In the genomic region with DNA sequence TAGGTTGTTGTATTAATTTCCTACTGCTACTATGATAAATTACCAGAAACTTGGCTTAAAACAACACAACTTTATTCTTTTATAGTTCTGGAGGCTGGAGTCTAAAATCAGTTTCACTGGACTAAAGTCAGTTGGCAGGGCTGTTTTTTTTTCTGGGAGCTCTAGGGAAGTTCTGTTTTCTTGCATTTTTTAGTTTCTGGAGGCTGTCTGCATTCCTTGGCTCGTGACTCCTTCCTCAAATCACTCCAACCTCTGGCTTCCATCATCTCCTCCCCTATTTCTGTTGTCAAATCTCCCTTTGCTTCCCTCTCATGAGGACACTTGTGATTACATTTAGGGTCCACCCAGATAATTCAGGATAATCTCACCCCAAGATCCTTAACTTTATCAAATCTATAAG, we compare ENCODE assay signal across 2 cellular contexts.
A peak's percentile ranks its signal among the peaks of the same experiment; 100 is the strongest.
TF ChIP-seq lines count a peak whose summit lies in the region.

No MANE protein-coding gene starts in this region.

TF ChIP-seq in liver, 16 proteins besides CTCF, POLR2A, EP300 and RAD21:
- no peak for TF ChIP-seq SP1 (IDR thresholded peaks at IDR 0.05)
- peak; percentile 26 for TF ChIP-seq NR2F2 (IDR thresholded peaks at IDR 0.05)
- no peak for TF ChIP-seq GABPA (IDR thresholded peaks at IDR 0.05 in 1 of 2, conservative IDR thresholded peaks at IDR 0.05 in 1 of 2)
- TF ChIP-seq, protein P1, sequence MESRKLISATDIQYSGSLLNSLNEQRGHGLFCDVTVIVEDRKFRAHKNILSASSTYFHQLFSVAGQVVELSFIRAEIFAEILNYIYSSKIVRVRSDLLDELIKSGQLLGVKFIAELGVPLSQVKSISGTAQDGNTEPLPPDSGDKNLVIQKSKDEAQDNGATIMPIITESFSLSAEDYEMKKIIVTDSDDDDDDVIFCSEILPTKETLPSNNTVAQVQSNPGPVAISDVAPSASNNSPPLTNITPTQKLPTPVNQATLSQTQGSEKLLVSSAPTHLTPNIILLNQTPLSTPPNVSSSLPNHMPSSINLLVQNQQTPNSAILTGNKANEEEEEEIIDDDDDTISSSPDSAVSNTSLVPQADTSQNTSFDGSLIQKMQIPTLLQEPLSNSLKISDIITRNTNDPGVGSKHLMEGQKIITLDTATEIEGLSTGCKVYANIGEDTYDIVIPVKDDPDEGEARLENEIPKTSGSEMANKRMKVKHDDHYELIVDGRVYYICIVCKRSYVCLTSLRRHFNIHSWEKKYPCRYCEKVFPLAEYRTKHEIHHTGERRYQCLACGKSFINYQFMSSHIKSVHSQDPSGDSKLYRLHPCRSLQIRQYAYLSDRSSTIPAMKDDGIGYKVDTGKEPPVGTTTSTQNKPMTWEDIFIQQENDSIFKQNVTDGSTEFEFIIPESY (IDR thresholded peaks at IDR 0.05): no peak
- TF ChIP-seq HNF4A (conservative IDR thresholded peaks at IDR 0.05): no peak

TF ChIP-seq in HepG2, 621 proteins besides CTCF, POLR2A, EP300 and RAD21:
- TF ChIP-seq ZNF230 (CRISPR knock-in tag; IDR thresholded peaks at IDR 0.05) (no peak), ZNF558 (CRISPR knock-in tag; IDR thresholded peaks at IDR 0.05; ENCODE audit: borderline replicate concordance) (no peak), HCFC1 (IDR thresholded peaks at IDR 0.05; ENCODE audit: low read depth, low read length) (no peak), ZNF17 (CRISPR knock-in tag; IDR thresholded peaks at IDR 0.05) (no peak), MAF1 (CRISPR knock-in tag; IDR thresholded peaks at IDR 0.05; ENCODE audit: borderline replicate concordance) (no peak), FOXP1 (IDR thresholded peaks at IDR 0.05) (no peak), FOXP1 (CRISPR knock-in tag; IDR thresholded peaks at IDR 0.05) (no peak), SP5 (CRISPR knock-in tag; IDR thresholded peaks at IDR 0.05; ENCODE audit: borderline replicate concordance, low read depth) (no peak), CENPX (CRISPR knock-in tag; IDR thresholded peaks at IDR 0.05) (no peak), U2AF2 (IDR thresholded peaks at IDR 0.05; ENCODE audit: low read depth, low read length) (no peak), HNF4G (IDR thresholded peaks at IDR 0.05; ENCODE audit: borderline replicate concordance, low read depth, low read length) (no peak), HNF4G (CRISPR knock-in tag; IDR thresholded peaks at IDR 0.05; ENCODE audit: borderline replicate concordance, low read depth) (no peak), CBX2 (IDR thresholded peaks at IDR 0.05; ENCODE audit: low read depth, low read length) (no peak), CBX2 (CRISPR knock-in tag; IDR thresholded peaks at IDR 0.05; ENCODE audit: low read depth) (no peak), ZNF3 (CRISPR knock-in tag; IDR thresholded peaks at IDR 0.05) (no peak), ZNF451 (CRISPR knock-in tag; IDR thresholded peaks at IDR 0.05) (no peak), PRMT3 (CRISPR knock-in tag; IDR thresholded peaks at IDR 0.05; ENCODE audit: borderline replicate concordance, low read depth) (no peak)
- TF ChIP-seq, protein P2, sequence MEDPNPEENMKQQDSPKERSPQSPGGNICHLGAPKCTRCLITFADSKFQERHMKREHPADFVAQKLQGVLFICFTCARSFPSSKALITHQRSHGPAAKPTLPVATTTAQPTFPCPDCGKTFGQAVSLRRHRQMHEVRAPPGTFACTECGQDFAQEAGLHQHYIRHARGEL (CRISPR knock-in tag; IDR thresholded peaks at IDR 0.05): no peak
- TF ChIP-seq, protein P3, sequence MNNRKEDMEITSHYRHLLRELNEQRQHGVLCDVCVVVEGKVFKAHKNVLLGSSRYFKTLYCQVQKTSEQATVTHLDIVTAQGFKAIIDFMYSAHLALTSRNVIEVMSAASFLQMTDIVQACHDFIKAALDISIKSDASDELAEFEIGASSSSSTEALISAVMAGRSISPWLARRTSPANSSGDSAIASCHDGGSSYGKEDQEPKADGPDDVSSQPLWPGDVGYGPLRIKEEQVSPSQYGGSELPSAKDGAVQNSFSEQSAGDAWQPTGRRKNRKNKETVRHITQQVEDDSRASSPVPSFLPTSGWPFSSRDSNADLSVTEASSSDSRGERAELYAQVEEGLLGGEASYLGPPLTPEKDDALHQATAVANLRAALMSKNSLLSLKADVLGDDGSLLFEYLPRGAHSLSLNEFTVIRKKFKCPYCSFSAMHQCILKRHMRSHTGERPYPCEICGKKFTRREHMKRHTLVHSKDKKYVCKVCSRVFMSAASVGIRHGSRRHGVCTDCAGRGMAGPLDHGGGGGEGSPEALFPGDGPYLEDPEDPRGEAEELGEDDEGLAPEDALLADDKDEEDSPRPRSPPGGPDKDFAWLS (CRISPR knock-in tag; IDR thresholded peaks at IDR 0.05; ENCODE audit: borderline replicate concordance): no peak
- TF ChIP-seq, protein P4, sequence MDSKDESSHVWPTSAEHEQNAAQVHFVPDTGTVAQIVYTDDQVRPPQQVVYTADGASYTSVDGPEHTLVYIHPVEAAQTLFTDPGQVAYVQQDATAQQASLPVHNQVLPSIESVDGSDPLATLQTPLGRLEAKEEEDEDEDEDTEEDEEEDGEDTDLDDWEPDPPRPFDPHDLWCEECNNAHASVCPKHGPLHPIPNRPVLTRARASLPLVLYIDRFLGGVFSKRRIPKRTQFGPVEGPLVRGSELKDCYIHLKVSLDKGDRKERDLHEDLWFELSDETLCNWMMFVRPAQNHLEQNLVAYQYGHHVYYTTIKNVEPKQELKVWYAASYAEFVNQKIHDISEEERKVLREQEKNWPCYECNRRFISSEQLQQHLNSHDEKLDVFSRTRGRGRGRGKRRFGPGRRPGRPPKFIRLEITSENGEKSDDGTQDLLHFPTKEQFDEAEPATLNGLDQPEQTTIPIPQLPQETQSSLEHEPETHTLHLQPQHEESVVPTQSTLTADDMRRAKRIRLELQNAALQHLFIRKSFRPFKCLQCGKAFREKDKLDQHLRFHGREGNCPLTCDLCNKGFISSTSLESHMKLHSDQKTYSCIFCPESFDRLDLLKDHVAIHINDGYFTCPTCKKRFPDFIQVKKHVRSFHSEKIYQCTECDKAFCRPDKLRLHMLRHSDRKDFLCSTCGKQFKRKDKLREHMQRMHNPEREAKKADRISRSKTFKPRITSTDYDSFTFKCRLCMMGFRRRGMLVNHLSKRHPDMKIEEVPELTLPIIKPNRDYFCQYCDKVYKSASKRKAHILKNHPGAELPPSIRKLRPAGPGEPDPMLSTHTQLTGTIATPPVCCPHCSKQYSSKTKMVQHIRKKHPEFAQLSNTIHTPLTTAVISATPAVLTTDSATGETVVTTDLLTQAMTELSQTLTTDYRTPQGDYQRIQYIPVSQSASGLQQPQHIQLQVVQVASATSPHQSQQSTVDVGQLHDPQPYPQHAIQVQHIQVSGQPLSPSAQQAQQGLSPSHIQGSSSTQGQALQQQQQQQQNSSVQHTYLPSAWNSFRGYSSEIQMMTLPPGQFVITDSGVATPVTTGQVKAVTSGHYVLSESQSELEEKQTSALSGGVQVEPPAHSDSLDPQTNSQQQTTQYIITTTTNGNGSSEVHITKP (CRISPR knock-in tag; IDR thresholded peaks at IDR 0.05; ENCODE audit: low read depth): no peak
- TF ChIP-seq, protein P5, sequence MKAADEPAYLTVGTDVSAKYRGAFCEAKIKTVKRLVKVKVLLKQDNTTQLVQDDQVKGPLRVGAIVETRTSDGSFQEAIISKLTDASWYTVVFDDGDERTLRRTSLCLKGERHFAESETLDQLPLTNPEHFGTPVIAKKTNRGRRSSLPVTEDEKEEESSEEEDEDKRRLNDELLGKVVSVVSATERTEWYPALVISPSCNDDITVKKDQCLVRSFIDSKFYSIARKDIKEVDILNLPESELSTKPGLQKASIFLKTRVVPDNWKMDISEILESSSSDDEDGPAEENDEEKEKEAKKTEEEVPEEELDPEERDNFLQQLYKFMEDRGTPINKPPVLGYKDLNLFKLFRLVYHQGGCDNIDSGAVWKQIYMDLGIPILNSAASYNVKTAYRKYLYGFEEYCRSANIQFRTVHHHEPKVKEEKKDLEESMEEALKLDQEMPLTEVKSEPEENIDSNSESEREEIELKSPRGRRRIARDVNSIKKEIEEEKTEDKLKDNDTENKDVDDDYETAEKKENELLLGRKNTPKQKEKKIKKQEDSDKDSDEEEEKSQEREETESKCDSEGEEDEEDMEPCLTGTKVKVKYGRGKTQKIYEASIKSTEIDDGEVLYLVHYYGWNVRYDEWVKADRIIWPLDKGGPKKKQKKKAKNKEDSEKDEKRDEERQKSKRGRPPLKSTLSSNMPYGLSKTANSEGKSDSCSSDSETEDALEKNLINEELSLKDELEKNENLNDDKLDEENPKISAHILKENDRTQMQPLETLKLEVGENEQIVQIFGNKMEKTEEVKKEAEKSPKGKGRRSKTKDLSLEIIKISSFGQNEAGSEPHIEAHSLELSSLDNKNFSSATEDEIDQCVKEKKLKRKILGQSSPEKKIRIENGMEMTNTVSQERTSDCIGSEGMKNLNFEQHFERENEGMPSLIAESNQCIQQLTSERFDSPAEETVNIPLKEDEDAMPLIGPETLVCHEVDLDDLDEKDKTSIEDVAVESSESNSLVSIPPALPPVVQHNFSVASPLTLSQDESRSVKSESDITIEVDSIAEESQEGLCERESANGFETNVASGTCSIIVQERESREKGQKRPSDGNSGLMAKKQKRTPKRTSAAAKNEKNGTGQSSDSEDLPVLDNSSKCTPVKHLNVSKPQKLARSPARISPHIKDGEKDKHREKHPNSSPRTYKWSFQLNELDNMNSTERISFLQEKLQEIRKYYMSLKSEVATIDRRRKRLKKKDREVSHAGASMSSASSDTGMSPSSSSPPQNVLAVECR (CRISPR knock-in tag; IDR thresholded peaks at IDR 0.05; ENCODE audit: borderline replicate concordance): no peak
